ENCODE assay signal across 10 cellular contexts in the genomic region with DNA sequence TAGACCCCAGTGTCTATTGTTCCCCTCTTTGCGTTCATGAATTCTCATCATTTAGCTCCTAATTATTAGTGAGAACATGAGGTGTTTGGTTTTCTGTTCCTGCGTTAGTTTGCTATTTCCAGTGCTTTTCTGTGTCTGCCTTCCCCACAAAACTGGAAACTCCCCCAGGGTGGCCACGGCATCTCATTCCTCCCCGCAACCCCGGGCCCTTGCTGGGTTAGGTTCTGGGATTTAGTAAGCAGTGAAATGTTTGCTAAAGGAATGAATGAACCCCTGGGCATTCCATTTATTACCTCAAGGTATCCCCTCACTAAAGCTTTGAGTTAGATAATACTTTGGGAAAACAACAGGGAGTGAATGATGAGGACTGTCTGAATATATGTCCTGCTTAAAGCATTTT.
DNase-seq lines count a peak whose midpoint lies in the region; ATAC-seq and TF ChIP-seq lines count a peak whose summit lies in the region.
"Had no signal": no experiment of that assay in that cellular context is flagged by ENCODE, and none has a peak within 500 bp of the region (broad histone marks: within the 10 kb centered on the region; RNA-seq: fewer than 3 reads in every experiment).

No MANE protein-coding gene starts in this region.

- H3K4me1 ChIP-seq in hepatocyte (ENCODE audit: insufficient read depth): peaks cover 12% of the 10 kb centered on the region
- H3K4me1 ChIP-seq in breast epithelium: no peaks in the 10 kb centered on the region
- H3K4me1 ChIP-seq in smooth muscle cell (ENCODE audit: low read depth): no peaks in the 10 kb centered on the region
- H3K4me1 ChIP-seq: heart left ventricle had no signal

- intact Hi-C loops in breast epithelium (cut with DNase I; ENCODE audit: low total_unique reads): no loop called here

- no peak for TF ChIP-seq POLR2A in breast epithelium (IDR thresholded peaks at IDR 0.05)

- H3K79me2 ChIP-seq in hepatocyte (no peaks in the 10 kb centered on the region), smooth muscle cell (ENCODE audit: low read depth) (no peaks in the 10 kb centered on the region)

- H3K9ac ChIP-seq in smooth muscle cell (ENCODE audit: low read depth): no peak overlapping the region
- H3K9ac ChIP-seq: GM23248 had no signal

- H3K27ac ChIP-seq in hepatocyte (peak overlapping the region; percentile 82), breast epithelium (no peak overlapping the region), smooth muscle cell (ENCODE audit: low read depth) (no peak overlapping the region)
- H3K27ac ChIP-seq: GM23248, heart left ventricle had no signal

- H3F3A ChIP-seq in smooth muscle cell (ENCODE audit: low read depth): no peaks in the 10 kb centered on the region

- DNase-seq in hepatocyte (ENCODE audit: low spot score): no peak
- no peak for DNase-seq in HT-29 (ENCODE audit: low spot score)
- no peak for DNase-seq in breast epithelium (ENCODE audit: low spot score in 2 of 2)
- DNase-seq in smooth muscle cell (lab: John Stamatoyannopoulos, UW; ENCODE audit: unreplicated experiment): no peak
- DNase-seq: GM23248, heart left ventricle had no signal

- H3K27me3 ChIP-seq in hepatocyte: no peaks in the 10 kb centered on the region
- H3K27me3 ChIP-seq in breast epithelium: no peaks in the 10 kb centered on the region
- no peaks in the 10 kb centered on the region for H3K27me3 ChIP-seq in smooth muscle cell (ENCODE audit: low read depth)
- H3K27me3 ChIP-seq: heart left ventricle had no signal

- H3K4me3 ChIP-seq in hepatocyte: no peak overlapping the region
- H3K4me3 ChIP-seq in breast epithelium: no peak overlapping the region
- no peak overlapping the region for H3K4me3 ChIP-seq in smooth muscle cell
- H3K4me3 ChIP-seq: GM23248, heart left ventricle had no signal

- H3K9me3 ChIP-seq in hepatocyte (ENCODE audit: low read depth) (no peaks in the 10 kb centered on the region), breast epithelium (no peaks in the 10 kb centered on the region), smooth muscle cell (replicated peaks; ENCODE audit: low read depth) (no peaks in the 10 kb centered on the region)
- H3K9me3 ChIP-seq: heart left ventricle had no signal

- H4K20me1 ChIP-seq in hepatocyte (ENCODE audit: insufficient read depth, poor library complexity, severe bottlenecking): no peaks in the 10 kb centered on the region
- no peaks in the 10 kb centered on the region for H4K20me1 ChIP-seq in smooth muscle cell (ENCODE audit: low read depth)

- ATAC-seq in GM18517 (IDR thresholded peaks at IDR 0.05; ENCODE audit: unreplicated experiment) (peak; percentile 18), GM19397 (IDR thresholded peaks at IDR 0.05; ENCODE audit: unreplicated experiment) (peak; percentile 39), HG03064 (IDR thresholded peaks at IDR 0.05; ENCODE audit: low read depth, unreplicated experiment) (peak; percentile 20)
- ATAC-seq: Right ventricle myocardium inferior had no signal

- H3K4me2 ChIP-seq in hepatocyte (peak overlapping the region; percentile 3), smooth muscle cell (no peak overlapping the region)

- peak overlapping the region; percentile 42 for H2AFZ ChIP-seq in hepatocyte
- no peak overlapping the region for H2AFZ ChIP-seq in smooth muscle cell (ENCODE audit: low read depth)
- H2AFZ ChIP-seq: GM23248 had no signal

- WGBS in hepatocyte (ENCODE audit: low lambda C conversion rate, missing lambda C conversion rate): 55% methylated on average over 5 of the region's 5 CpGs
- 89% methylated on average over 5 of the region's 5 CpGs for WGBS in smooth muscle cell (ENCODE audit: low lambda C conversion rate)

- H3K36me3 ChIP-seq in hepatocyte (replicated peaks; ENCODE audit: insufficient read depth, low read depth) (no peaks in the 10 kb centered on the region), breast epithelium (no peaks in the 10 kb centered on the region), smooth muscle cell (ENCODE audit: low read depth) (no peaks in the 10 kb centered on the region)
- H3K36me3 ChIP-seq: heart left ventricle had no signal

- TF ChIP-seq CTCF in hepatocyte (IDR thresholded peaks at IDR 0.05; ENCODE audit: poor library complexity) (no peak), breast epithelium (IDR thresholded peaks at IDR 0.05) (no peak), smooth muscle cell (IDR thresholded peaks at IDR 0.05; ENCODE audit: borderline replicate concordance, insufficient read depth, poor library complexity, severe bottlenecking) (no peak)

- no peaks in the 10 kb centered on the region for H3K9me2 ChIP-seq in hepatocyte (replicated peaks; ENCODE audit: insufficient read depth)
